In genomic region chr1:119475866-119476439, GRCh38 we compare ENCODE assay signal across 8 cellular contexts. TPM values are rescaled to one million over a fixed set of nuclear protein-coding genes. Genes with fewer than 3 reads are reported as not detected.
DNase-seq lines count a peak whose midpoint lies in the region; FAIRE-seq and TF ChIP-seq lines count a peak whose summit lies in the region.

No MANE protein-coding gene starts in this region.

- TF ChIP-seq CTCF in OCI-LY3 (IDR thresholded peaks at IDR 0.05; ENCODE audit: low read depth, low read length) (peak; percentile 87), choroid plexus epithelial cell (conservative IDR thresholded peaks at IDR 0.05; ENCODE audit: low read depth, low read length) (peak; percentile 91)

- H3K79me2 ChIP-seq in OCI-LY3 (ENCODE audit: low read length) = no peaks in the 10 kb centered on the region

- H3K27me3 ChIP-seq in OCI-LY3 (ENCODE audit: low read depth, low read length) = peaks cover 3% of the 10 kb centered on the region

- H3K4me2 ChIP-seq in OCI-LY3 (ENCODE audit: low read length) = peak overlapping the region; percentile 49

- no peak overlapping the region for H3K9ac ChIP-seq in OCI-LY3 (ENCODE audit: low read length)

- H3K4me3 ChIP-seq in OCI-LY3 (ENCODE audit: low read length) (no peak overlapping the region), choroid plexus epithelial cell (ENCODE audit: low read depth, low read length) (no peak overlapping the region)

- no peaks in the 10 kb centered on the region for H4K20me1 ChIP-seq in OCI-LY3 (ENCODE audit: insufficient read depth, low read length)

- 0 out of 2 replicates have a peak, but pooled peaks cover 2% of the 10 kb centered on the region for H3K4me1 ChIP-seq in OCI-LY3 (ENCODE audit: low read length)

- DNase-seq in DMS114 treated with DMSO at 0.1 percent for 48 hours (lab: John Stamatoyannopoulos, UW; ENCODE audit: unreplicated experiment) = peak; percentile 48
- DNase-seq in GM19239 (ENCODE audit: insufficient read length, low spot score) = peak; percentile 40
- DNase-seq in HT-29 (ENCODE audit: low spot score) = peak; percentile 84
- peak; percentile 69 for DNase-seq in choroid plexus epithelial cell (ENCODE audit: low read depth)
- peak; percentile 7 for DNase-seq in medulla oblongata (ENCODE audit: extremely low spot score)
- no peak for DNase-seq in epidermal melanocyte (ENCODE audit: insufficient read length, low spot score)
- no peak for DNase-seq in activated effector memory CD4-positive, alpha-beta T cell treated with Interleukin-2 at 50 U/mL for 16 hours

- H3K36me3 ChIP-seq in OCI-LY3 (replicated peaks; ENCODE audit: low read depth, low read length) = no peaks in the 10 kb centered on the region

- peak; percentile 44 for FAIRE-seq in GM19239 (lab: Jason Lieb, UNC)

- H2AFZ ChIP-seq in OCI-LY3 (ENCODE audit: low read depth, low read length) = peak overlapping the region; percentile 83

- H3K9me3 ChIP-seq in OCI-LY3 (ENCODE audit: insufficient read depth, low read length) = no peaks in the 10 kb centered on the region

- H3K27ac ChIP-seq in OCI-LY3 (ENCODE audit: low read length) = no peak overlapping the region

RNA-seq across cellular contexts. Expression of gene HSD3B1, which starts 31.1 kb away (rescaled TPM):
- total RNA-seq in HT-29 (2014; rRNA removed; shearing (Covaris generic)) = 1.3 TPM in 1 of 2 replicates, not detected in the other

Comparison
In these comparisons a context has a peak if more than half of its experiments do, and no peak if none do; other contexts are left out.
1. DNase-seq: peak in DMS114 treated with DMSO at 0.1 percent for 48 hours (single experiment), GM19239 (single experiment), HT-29 (single experiment), choroid plexus epithelial cell (single experiment) and medulla oblongata (single experiment); none in epidermal melanocyte (single experiment) and activated effector memory CD4-positive, alpha-beta T cell treated with Interleukin-2 at 50 U/mL for 16 hours (single experiment).